ENCODE assay signal across 40 cellular contexts in the genomic region with DNA sequence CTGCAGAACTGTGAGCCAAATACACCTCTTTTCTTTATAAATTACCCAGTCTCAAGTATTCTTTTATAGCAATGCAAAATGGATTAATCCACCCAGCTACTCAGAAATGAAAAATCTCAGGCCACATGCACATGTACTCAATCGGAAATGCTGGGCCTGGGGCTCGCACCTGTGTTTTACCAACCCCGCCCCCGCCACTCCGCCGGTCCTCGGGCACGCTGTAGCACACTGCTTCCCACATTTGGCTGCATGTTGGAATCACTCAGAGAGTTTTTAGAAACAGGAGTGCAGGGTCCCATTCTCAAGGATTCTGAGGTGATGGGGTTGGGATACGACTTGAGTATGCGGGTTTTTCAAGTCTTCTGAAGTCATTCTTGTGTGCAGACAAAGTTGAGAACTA.
"Had no signal": no experiment of that assay in that cellular context is flagged by ENCODE, and none has a peak within 500 bp of the region (broad histone marks: within the 10 kb centered on the region; RNA-seq: fewer than 3 reads in every experiment).

No MANE protein-coding gene starts in this region.

- H3K27ac Mint-ChIP-seq: activated naive CD4-positive, alpha-beta T cell treated with anti-CD3 and anti-CD28 coated beads for 36 hours; activated naive CD4-positive, alpha-beta T cell treated with anti-CD3 and anti-CD28 coated beads, Interleukin-2, amount 10 ng/mL, durations not matched to agents 7 days and 5 days; activated naive CD4-positive, alpha-beta T cell treated with anti-CD3 and anti-CD28 coated beads, Interleukin-2, amount 50 U/mL, for 24 hours; activated naive CD8-positive, alpha-beta T cell; activated naive CD8-positive, alpha-beta T cell treated with anti-CD3 and anti-CD28 coated beads for 36 hours; activated naive CD8-positive, alpha-beta T cell treated with anti-CD3 and anti-CD28 coated beads, Interleukin-2, amount 10 ng/mL, durations not matched to agents 7 days and 5 days; activated naive CD8-positive, alpha-beta T cell treated with anti-CD3 and anti-CD28 coated beads, Interleukin-2, amount 50 U/mL, for 24 hours; activated T-cell treated with anti-CD3 and anti-CD28 coated beads, Interleukin-2, amount 50 U/mL, for 24 hours; activated T-cell treated with anti-CD3 and anti-CD28 coated beads, Interleukin-2, amount 50 U/mL, for 72 hours; activated T-helper 1 cell treated with anti-CD3 and anti-CD28 coated beads, Interleukin-12 subunit alpha, Interleukin-12 subunit beta, Interleukin-2, Interleukin-4 antibody, amounts not matched to agents 30 ng/mL and 10 ng/mL and 1 ng/mL, durations not matched to agents 14 hours and 24 hours and 36 hours; activated T-helper 17 cell treated with anti-CD3 and anti-CD28 coated beads, Interleukin-2, amount 50 U/mL, for 72 hours; activated T-helper 2 cell treated with anti-CD3 and anti-CD28 coated beads, Interferon-gamma antibody, Interleukin-2, Interleukin-4, amounts not matched to agents 10 μg/mL and 5 μg/mL and 100 μg/mL, durations not matched to agents 14 hours and 24 hours and 36 hours had no signal

- H3K36me3 ChIP-seq: adrenal gland, ascending aorta, brain microvascular endothelial cell, breast epithelium, cardiac muscle cell had no signal

- H3K27me3 ChIP-seq: adrenal gland, ascending aorta, body of pancreas, brain microvascular endothelial cell, breast epithelium, cardiac muscle cell had no signal

- H3K27ac ChIP-seq: adrenal gland, ascending aorta, body of pancreas, brain microvascular endothelial cell, breast epithelium, cardiac muscle cell had no signal

- FAIRE-seq: astrocyte, bronchial epithelial cell had no signal

- ATAC-seq: activated naive CD4-positive, alpha-beta T cell treated with anti-CD3 and anti-CD28 coated beads, Interleukin-2, amount 50 U/mL, for 72 hours; activated naive CD8-positive, alpha-beta T cell treated with anti-CD3 and anti-CD28 coated beads, Interleukin-2, amount 50 U/mL, for 24 hours; activated T-cell treated with anti-CD3 and anti-CD28 coated beads, Interleukin-2, amount 50 U/mL, for 4 hours; activated T-cell treated with anti-CD3 and anti-CD28 coated beads, Interleukin-2, amount 50 U/mL, for 72 hours; activated T-helper 17 cell treated with anti-CD3 and anti-CD28 coated beads, Interleukin-2, amount 50 U/mL, for 72 hours; body of pancreas had no signal

- H3K4me1 Mint-ChIP-seq: activated naive CD4-positive, alpha-beta T cell treated with anti-CD3 and anti-CD28 coated beads, Interleukin-2, amount 10 ng/mL, durations not matched to agents 7 days and 5 days; activated naive CD4-positive, alpha-beta T cell treated with anti-CD3 and anti-CD28 coated beads, Interleukin-2, amount 50 U/mL, for 24 hours; activated naive CD8-positive, alpha-beta T cell treated with anti-CD3 and anti-CD28 coated beads for 36 hours; activated naive CD8-positive, alpha-beta T cell treated with anti-CD3 and anti-CD28 coated beads, Interleukin-2, amount 10 ng/mL, durations not matched to agents 7 days and 5 days; activated naive CD8-positive, alpha-beta T cell treated with anti-CD3 and anti-CD28 coated beads, Interleukin-2, amount 50 U/mL, for 24 hours; activated T-helper 17 cell treated with anti-CD3 and anti-CD28 coated beads, Interleukin-2, amount 50 U/mL, for 72 hours; central memory CD8-positive, alpha-beta T cell had no signal

- DNase-seq: activated effector memory CD4-positive, alpha-beta T cell treated with anti-CD3 and anti-CD28 coated beads, Interleukin-2, amount 50 U/mL, for 16 hours; activated effector memory CD4-positive, alpha-beta T cell treated with Interleukin-2 at 50 U/mL for 16 hours; activated gamma-delta T cell; activated gamma-delta T cell treated with Interleukin-2 at 50 U/mL for 16 hours; activated naive CD4-positive, alpha-beta T cell; activated naive CD4-positive, alpha-beta T cell treated with anti-CD3 and anti-CD28 coated beads for 36 hours; activated naive CD4-positive, alpha-beta T cell treated with anti-CD3 and anti-CD28 coated beads, Interleukin-2, amount 10 ng/mL, durations not matched to agents 7 days and 5 days; activated naive CD4-positive, alpha-beta T cell treated with anti-CD3 and anti-CD28 coated beads, Interleukin-2, amount 50 U/mL, for 16 hours; activated naive CD4-positive, alpha-beta T cell treated with Interleukin-2 at 50 U/mL for 16 hours; activated naive CD8-positive, alpha-beta T cell treated with anti-CD3 and anti-CD28 coated beads for 36 hours; activated naive CD8-positive, alpha-beta T cell treated with anti-CD3 and anti-CD28 coated beads, Interleukin-2, amount 10 ng/mL, durations not matched to agents 7 days and 5 days; activated naive CD8-positive, alpha-beta T cell treated with anti-CD3 and anti-CD28 coated beads, Interleukin-2, amount 50 U/mL, for 24 hours; activated T-cell treated with anti-CD3 and anti-CD28 coated beads, Interleukin-2, amount 50 U/mL, for 1 hour; activated T-cell treated with anti-CD3 and anti-CD28 coated beads, Interleukin-2, amount 50 U/mL, for 24 hours; activated T-cell treated with anti-CD3 and anti-CD28 coated beads, Interleukin-2, amount 50 U/mL, for 4 hours; activated T-cell treated with anti-CD3 and anti-CD28 coated beads, Interleukin-2, amount 50 U/mL, for 48 hours; activated T-cell treated with anti-CD3 and anti-CD28 coated beads, Interleukin-2, amount 50 U/mL, for 72 hours; adrenal gland; amniotic stem cell; amygdala; anterior cingulate cortex; aorta; body of pancreas; brain microvascular endothelial cell; caudate nucleus; central memory CD4-positive, alpha-beta T cell; cerebellar nuclear complex had no signal

- H3K4me3 Mint-ChIP-seq: activated naive CD4-positive, alpha-beta T cell treated with anti-CD3 and anti-CD28 coated beads for 36 hours; activated naive CD4-positive, alpha-beta T cell treated with anti-CD3 and anti-CD28 coated beads, Interleukin-2, amount 10 ng/mL, durations not matched to agents 7 days and 5 days; activated naive CD4-positive, alpha-beta T cell treated with anti-CD3 and anti-CD28 coated beads, Interleukin-2, amount 50 U/mL, for 24 hours; activated naive CD8-positive, alpha-beta T cell; activated naive CD8-positive, alpha-beta T cell treated with anti-CD3 and anti-CD28 coated beads for 36 hours; activated naive CD8-positive, alpha-beta T cell treated with anti-CD3 and anti-CD28 coated beads, Interleukin-2, amount 10 ng/mL, durations not matched to agents 7 days and 5 days; activated naive CD8-positive, alpha-beta T cell treated with anti-CD3 and anti-CD28 coated beads, Interleukin-2, amount 50 U/mL, for 24 hours; activated T-cell treated with anti-CD3 and anti-CD28 coated beads, Interleukin-2, amount 50 U/mL, for 24 hours; activated T-cell treated with anti-CD3 and anti-CD28 coated beads, Interleukin-2, amount 50 U/mL, for 4 hours; activated T-cell treated with anti-CD3 and anti-CD28 coated beads, Interleukin-2, amount 50 U/mL, for 72 hours; activated T-helper 1 cell treated with anti-CD3 and anti-CD28 coated beads, Interleukin-12 subunit alpha, Interleukin-12 subunit beta, Interleukin-2, Interleukin-4 antibody, amounts not matched to agents 30 ng/mL and 10 ng/mL and 1 ng/mL, durations not matched to agents 14 hours and 24 hours and 36 hours; activated T-helper 17 cell treated with anti-CD3 and anti-CD28 coated beads, Interleukin-2, amount 50 U/mL, for 72 hours; brain; central memory CD8-positive, alpha-beta T cell had no signal

- H3K36me3 Mint-ChIP-seq: activated naive CD4-positive, alpha-beta T cell treated with anti-CD3 and anti-CD28 coated beads, Interleukin-2, amount 10 ng/mL, durations not matched to agents 7 days and 5 days; activated naive CD4-positive, alpha-beta T cell treated with anti-CD3 and anti-CD28 coated beads, Interleukin-2, amount 50 U/mL, for 24 hours; activated naive CD4-positive, alpha-beta T cell treated with anti-CD3 and anti-CD28 coated beads, Interleukin-2, amount 50 U/mL, for 72 hours; activated naive CD8-positive, alpha-beta T cell; activated naive CD8-positive, alpha-beta T cell treated with anti-CD3 and anti-CD28 coated beads for 36 hours; activated naive CD8-positive, alpha-beta T cell treated with anti-CD3 and anti-CD28 coated beads, Interleukin-2, amount 10 ng/mL, durations not matched to agents 7 days and 5 days; brain had no signal

- H3K9me3 Mint-ChIP-seq: activated naive CD4-positive, alpha-beta T cell treated with anti-CD3 and anti-CD28 coated beads, Interleukin-2, amount 10 ng/mL, durations not matched to agents 7 days and 5 days; activated naive CD4-positive, alpha-beta T cell treated with anti-CD3 and anti-CD28 coated beads, Interleukin-2, amount 50 U/mL, for 24 hours; activated naive CD4-positive, alpha-beta T cell treated with anti-CD3 and anti-CD28 coated beads, Interleukin-2, amount 50 U/mL, for 72 hours; activated naive CD8-positive, alpha-beta T cell treated with anti-CD3 and anti-CD28 coated beads for 36 hours; activated naive CD8-positive, alpha-beta T cell treated with anti-CD3 and anti-CD28 coated beads, Interleukin-2, amount 10 ng/mL, durations not matched to agents 7 days and 5 days; activated naive CD8-positive, alpha-beta T cell treated with anti-CD3 and anti-CD28 coated beads, Interleukin-2, amount 50 U/mL, for 24 hours; activated T-cell treated with anti-CD3 and anti-CD28 coated beads, Interleukin-2, amount 50 U/mL, for 24 hours; activated T-cell treated with anti-CD3 and anti-CD28 coated beads, Interleukin-2, amount 50 U/mL, for 4 hours; activated T-cell treated with anti-CD3 and anti-CD28 coated beads, Interleukin-2, amount 50 U/mL, for 72 hours; activated T-helper 1 cell treated with anti-CD3 and anti-CD28 coated beads, Interleukin-12 subunit alpha, Interleukin-12 subunit beta, Interleukin-2, Interleukin-4 antibody, amounts not matched to agents 30 ng/mL and 10 ng/mL and 1 ng/mL, durations not matched to agents 14 hours and 24 hours and 36 hours; activated T-helper 17 cell treated with anti-CD3 and anti-CD28 coated beads, Interleukin-2, amount 50 U/mL, for 72 hours; activated T-helper 2 cell treated with anti-CD3 and anti-CD28 coated beads, Interferon-gamma antibody, Interleukin-2, Interleukin-4, amounts not matched to agents 10 μg/mL and 5 μg/mL and 100 μg/mL, durations not matched to agents 14 hours and 24 hours and 36 hours; central memory CD8-positive, alpha-beta T cell had no signal

- H3K4me3 ChIP-seq: adrenal gland, ascending aorta, body of pancreas, breast epithelium, cardiac muscle cell had no signal

- H3K9me3 ChIP-seq: adrenal gland, ascending aorta, body of pancreas, breast epithelium had no signal

- H3K4me1 ChIP-seq: adrenal gland, ascending aorta, body of pancreas, breast epithelium had no signal

- H3K27me3 Mint-ChIP-seq: activated naive CD4-positive, alpha-beta T cell treated with anti-CD3 and anti-CD28 coated beads, Interleukin-2, amount 10 ng/mL, durations not matched to agents 7 days and 5 days; activated naive CD8-positive, alpha-beta T cell; activated naive CD8-positive, alpha-beta T cell treated with anti-CD3 and anti-CD28 coated beads, Interleukin-2, amount 10 ng/mL, durations not matched to agents 7 days and 5 days had no signal
